ENCODE assay signal across 1 cellular context in genomic region chr12:89663577-89664357, GRCh38.
TF ChIP-seq lines count a peak whose summit lies in the region.

No MANE protein-coding gene starts in this region.

TF ChIP-seq in K562, 482 proteins besides CTCF, POLR2A, EP300 and RAD21 (continued from another document and continues in another):
- TF ChIP-seq AFF1 (IDR thresholded peaks at IDR 0.05; ENCODE audit: low read depth in 1 of 2, partially characterized antibody in 2 of 2) (no peak), ZNF384 (IDR thresholded peaks at IDR 0.05; ENCODE audit: low read depth, low read length) (peak; percentile 44; the same call in 1 of the 2 replicates), ZBTB33 (CRISPR knock-in tag; IDR thresholded peaks at IDR 0.05) (no peak), FOXO4 (CRISPR knock-in tag; IDR thresholded peaks at IDR 0.05) (no peak), GATAD2A (IDR thresholded peaks at IDR 0.05) (0 out of 2 replicates have a peak, but pooled peaks have one; percentile 22), KHSRP (IDR thresholded peaks at IDR 0.05) (peak; percentile 23; the same call in 1 of the 2 replicates), E4F1 (CRISPR knock-in tag; IDR thresholded peaks at IDR 0.05; ENCODE audit: borderline replicate concordance) (no peak), MECOM (CRISPR knock-in tag; IDR thresholded peaks at IDR 0.05) (peak; percentile 98), ETV5 (CRISPR knock-in tag; IDR thresholded peaks at IDR 0.05; ENCODE audit: low read depth) (no peak), NR2C1 (IDR thresholded peaks at IDR 0.05) (no peak), NR2C1 (tag; IDR thresholded peaks at IDR 0.05) (no peak), CBX8 (IDR thresholded peaks at IDR 0.05; ENCODE audit: borderline replicate concordance, extremely low read depth, low read depth, low read length, poor library complexity, severe bottlenecking) (no peak), CEBPZ (IDR thresholded peaks at IDR 0.05; ENCODE audit: borderline replicate concordance, low read depth, low read length) (no peak), ZNF507 (tag; conservative IDR thresholded peaks at IDR 0.05) (no peak), DLX4 (CRISPR knock-in tag; IDR thresholded peaks at IDR 0.05) (no peak), SAFB2 (IDR thresholded peaks at IDR 0.05; ENCODE audit: borderline replicate concordance, low read depth, low read length, severe bottlenecking) (no peak), LCOR (CRISPR knock-in tag; IDR thresholded peaks at IDR 0.05) (peak; percentile 82; the same call in 1 of the 2 replicates), MAFG (tag; conservative IDR thresholded peaks at IDR 0.05) (no peak), RUNX1 (IDR thresholded peaks at IDR 0.05; ENCODE audit: low read depth) (no peak), MEF2A (IDR thresholded peaks at IDR 0.05; ENCODE audit: control insufficient read depth, low read depth, low read length) (peak; percentile 45; the same call in 1 of the 2 replicates), ZNF717 (CRISPR knock-in tag; IDR thresholded peaks at IDR 0.05) (no peak), ZFX (CRISPR knock-in tag; IDR thresholded peaks at IDR 0.05) (no peak), POLR2H (tag; IDR thresholded peaks at IDR 0.05; ENCODE audit: low read depth) (no peak), DDX20 (tag; IDR thresholded peaks at IDR 0.05; ENCODE audit: low read depth) (no peak), ZNF592 (IDR thresholded peaks at IDR 0.05) (no peak), ARID3B (CRISPR knock-in tag; IDR thresholded peaks at IDR 0.05; ENCODE audit: borderline replicate concordance) (no peak), POLR3G (IDR thresholded peaks at IDR 0.05; ENCODE audit: extremely low read depth, insufficient read length, insufficient replicate concordance) (no peak), RFX5 (IDR thresholded peaks at IDR 0.05; ENCODE audit: low read depth, low read length) (no peak), MBD2 (IDR thresholded peaks at IDR 0.05; ENCODE audit: borderline replicate concordance, low read depth) (no peak), ZNF589 (CRISPR knock-in tag; IDR thresholded peaks at IDR 0.05; ENCODE audit: low read depth) (peak; percentile 55; the same call in 1 of the 2 replicates), FOXA1 (IDR thresholded peaks at IDR 0.05; ENCODE audit: borderline replicate concordance) (no peak), ZNF57 (CRISPR knock-in tag; IDR thresholded peaks at IDR 0.05) (no peak), KDM1A (IDR thresholded peaks at IDR 0.05) (no peak), ZBTB1 (CRISPR knock-in tag; IDR thresholded peaks at IDR 0.05; ENCODE audit: borderline replicate concordance, low read depth) (no peak), CEBPB (tag; IDR thresholded peaks at IDR 0.05) (no peak), ZNF830 (CRISPR knock-in tag; IDR thresholded peaks at IDR 0.05) (no peak), SMARCA5 (IDR thresholded peaks at IDR 0.05) (peak; percentile 40; the same call in 1 of the 2 replicates), HDAC8 (tag; IDR thresholded peaks at IDR 0.05) (no peak), ATF1 (CRISPR knock-in tag; IDR thresholded peaks at IDR 0.05) (no peak), ATF1 (tag; IDR thresholded peaks at IDR 0.05) (no peak), EP400 (IDR thresholded peaks at IDR 0.05) (no peak; the same call in 1 of the 2 replicates), RBM25 (IDR thresholded peaks at IDR 0.05; ENCODE audit: low read depth, low read length, severe bottlenecking) (no peak), ZNF282 (CRISPR knock-in tag; IDR thresholded peaks at IDR 0.05) (no peak), GTF2A2 (tag; IDR thresholded peaks at IDR 0.05) (no peak), NFIX (CRISPR knock-in tag; IDR thresholded peaks at IDR 0.05; ENCODE audit: low read depth) (no peak), XRCC3 (IDR thresholded peaks at IDR 0.05) (no peak), FOXK2 (conservative IDR thresholded peaks at IDR 0.05 in 1 of 2, IDR thresholded peaks at IDR 0.05 in 1 of 2; ENCODE audit: low read depth in 2 of 2) (peak; percentile 43 to 52; a peak in 3 of 4 replicates), ADNP (tag; IDR thresholded peaks at IDR 0.05) (no peak; the same call in 1 of the 2 replicates), SNIP1 (IDR thresholded peaks at IDR 0.05; ENCODE audit: low read depth) (no peak), L3MBTL2 (IDR thresholded peaks at IDR 0.05) (0 out of 2 replicates have a peak, but pooled peaks have one; percentile 13)
